In the genomic region with DNA sequence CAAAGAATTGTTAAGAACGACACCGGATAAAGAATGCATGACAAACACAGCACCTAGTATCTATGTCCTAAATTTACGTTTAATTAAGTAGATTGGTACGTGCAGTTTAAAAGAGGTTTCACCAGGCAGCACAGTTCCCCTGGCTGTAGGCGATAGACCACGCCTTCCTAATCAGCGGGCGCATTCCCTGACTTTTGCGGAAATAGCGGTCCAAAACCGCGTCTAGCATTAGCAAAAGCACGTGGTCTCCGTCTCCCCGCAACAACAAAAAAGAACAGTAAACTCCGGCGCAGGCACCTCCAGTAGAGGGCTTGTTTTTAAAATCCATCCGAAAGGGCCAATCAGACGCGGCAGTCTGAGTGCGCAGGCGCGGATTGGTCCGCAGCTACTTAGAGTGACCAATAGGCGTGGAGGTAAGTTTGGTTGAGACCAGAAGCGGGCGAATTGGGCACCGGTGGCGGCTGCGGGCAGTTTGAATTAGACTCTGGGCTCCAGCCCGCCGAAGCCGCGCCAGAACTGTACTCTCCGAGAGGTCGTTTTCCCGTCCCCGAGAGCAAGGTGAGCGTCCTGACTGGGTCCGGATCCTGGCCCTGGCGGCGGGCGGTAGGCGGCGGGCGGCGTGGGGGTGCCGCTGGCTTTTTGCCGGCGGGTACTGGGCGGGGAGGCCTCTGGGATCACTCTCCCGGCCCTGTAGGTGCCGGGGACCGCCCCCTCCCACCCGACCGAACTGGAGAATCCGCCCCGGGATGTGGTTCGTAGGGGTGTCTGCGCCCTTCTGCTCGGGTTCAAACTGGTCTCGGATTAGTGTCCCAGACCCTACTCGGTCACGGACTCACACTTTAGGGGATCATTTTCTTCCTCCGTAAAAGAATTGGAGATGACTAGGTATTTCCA, we compare ENCODE assay signal across 1 cellular context.
TF ChIP-seq lines count a peak whose summit lies in the region.

A gene with protein sequence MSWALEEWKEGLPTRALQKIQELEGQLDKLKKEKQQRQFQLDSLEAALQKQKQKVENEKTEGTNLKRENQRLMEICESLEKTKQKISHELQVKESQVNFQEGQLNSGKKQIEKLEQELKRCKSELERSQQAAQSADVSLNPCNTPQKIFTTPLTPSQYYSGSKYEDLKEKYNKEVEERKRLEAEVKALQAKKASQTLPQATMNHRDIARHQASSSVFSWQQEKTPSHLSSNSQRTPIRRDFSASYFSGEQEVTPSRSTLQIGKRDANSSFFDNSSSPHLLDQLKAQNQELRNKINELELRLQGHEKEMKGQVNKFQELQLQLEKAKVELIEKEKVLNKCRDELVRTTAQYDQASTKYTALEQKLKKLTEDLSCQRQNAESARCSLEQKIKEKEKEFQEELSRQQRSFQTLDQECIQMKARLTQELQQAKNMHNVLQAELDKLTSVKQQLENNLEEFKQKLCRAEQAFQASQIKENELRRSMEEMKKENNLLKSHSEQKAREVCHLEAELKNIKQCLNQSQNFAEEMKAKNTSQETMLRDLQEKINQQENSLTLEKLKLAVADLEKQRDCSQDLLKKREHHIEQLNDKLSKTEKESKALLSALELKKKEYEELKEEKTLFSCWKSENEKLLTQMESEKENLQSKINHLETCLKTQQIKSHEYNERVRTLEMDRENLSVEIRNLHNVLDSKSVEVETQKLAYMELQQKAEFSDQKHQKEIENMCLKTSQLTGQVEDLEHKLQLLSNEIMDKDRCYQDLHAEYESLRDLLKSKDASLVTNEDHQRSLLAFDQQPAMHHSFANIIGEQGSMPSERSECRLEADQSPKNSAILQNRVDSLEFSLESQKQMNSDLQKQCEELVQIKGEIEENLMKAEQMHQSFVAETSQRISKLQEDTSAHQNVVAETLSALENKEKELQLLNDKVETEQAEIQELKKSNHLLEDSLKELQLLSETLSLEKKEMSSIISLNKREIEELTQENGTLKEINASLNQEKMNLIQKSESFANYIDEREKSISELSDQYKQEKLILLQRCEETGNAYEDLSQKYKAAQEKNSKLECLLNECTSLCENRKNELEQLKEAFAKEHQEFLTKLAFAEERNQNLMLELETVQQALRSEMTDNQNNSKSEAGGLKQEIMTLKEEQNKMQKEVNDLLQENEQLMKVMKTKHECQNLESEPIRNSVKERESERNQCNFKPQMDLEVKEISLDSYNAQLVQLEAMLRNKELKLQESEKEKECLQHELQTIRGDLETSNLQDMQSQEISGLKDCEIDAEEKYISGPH (N-terminal part only) (plus strand): TSS at position 432 of the 894 bp plus-strand sequence. CDS start 10,560 bp downstream, outside the sequence.

TF ChIP-seq in HepG2, 621 proteins besides CTCF, POLR2A, EP300 and RAD21 (continued from another document and continues in another):
- no peak for TF ChIP-seq STAT6 (CRISPR knock-in tag; IDR thresholded peaks at IDR 0.05; ENCODE audit: borderline replicate concordance)
- no peak for TF ChIP-seq ZSCAN30 (CRISPR knock-in tag; IDR thresholded peaks at IDR 0.05)
- peak; percentile 53; the same call in 1 of the 2 replicates for TF ChIP-seq YEATS2 (CRISPR knock-in tag; IDR thresholded peaks at IDR 0.05; ENCODE audit: borderline replicate concordance)
- no peak for TF ChIP-seq AKNA (CRISPR knock-in tag; IDR thresholded peaks at IDR 0.05; ENCODE audit: borderline replicate concordance)
- TF ChIP-seq SP2 (CRISPR knock-in tag; IDR thresholded peaks at IDR 0.05), result peak; percentile 76
- TF ChIP-seq, protein P1, sequence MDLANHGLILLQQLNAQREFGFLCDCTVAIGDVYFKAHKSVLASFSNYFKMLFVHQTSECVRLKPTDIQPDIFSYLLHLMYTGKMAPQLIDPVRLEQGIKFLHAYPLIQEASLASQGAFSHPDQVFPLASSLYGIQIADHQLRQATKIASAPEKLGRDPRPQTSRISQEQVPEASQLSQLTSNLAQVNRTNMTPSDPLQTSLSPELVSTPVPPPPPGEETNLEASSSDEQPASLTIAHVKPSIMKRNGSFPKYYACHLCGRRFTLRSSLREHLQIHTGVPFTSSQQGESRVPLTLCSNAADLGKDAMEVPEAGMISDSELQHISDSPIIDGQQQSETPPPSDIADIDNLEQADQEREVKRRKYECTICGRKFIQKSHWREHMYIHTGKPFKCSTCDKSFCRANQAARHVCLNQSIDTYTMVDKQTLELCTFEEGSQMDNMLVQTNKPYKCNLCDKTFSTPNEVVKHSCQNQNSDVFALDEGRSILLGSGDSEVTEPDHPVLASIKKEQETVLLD (CRISPR knock-in tag; IDR thresholded peaks at IDR 0.05; ENCODE audit: low read depth), result peak; percentile 90
- peak; percentile 58 for TF ChIP-seq RBM39 (IDR thresholded peaks at IDR 0.05; ENCODE audit: low read depth, low read length, poor library complexity, severe bottlenecking)
- TF ChIP-seq CBFB (CRISPR knock-in tag; IDR thresholded peaks at IDR 0.05), result no peak
- TF ChIP-seq PHF21A (CRISPR knock-in tag; IDR thresholded peaks at IDR 0.05), result peak; percentile 92
- TF ChIP-seq POLR2AphosphoS5 (IDR thresholded peaks at IDR 0.05; ENCODE audit: low read depth, low read length), result peak; percentile 55
- no peak for TF ChIP-seq TCF7 (IDR thresholded peaks at IDR 0.05; ENCODE audit: low read depth)
- peak; percentile 86; the same call in 1 of the 2 replicates for TF ChIP-seq ZNF431 (CRISPR knock-in tag; IDR thresholded peaks at IDR 0.05; ENCODE audit: borderline replicate concordance, low read depth)
- TF ChIP-seq IKZF1 (IDR thresholded peaks at IDR 0.05), result no peak
- peak; percentile 94 for TF ChIP-seq IRX3 (CRISPR knock-in tag; IDR thresholded peaks at IDR 0.05; ENCODE audit: borderline replicate concordance, low read depth)
- no peak for TF ChIP-seq CREBL2 (CRISPR knock-in tag; IDR thresholded peaks at IDR 0.05; ENCODE audit: borderline replicate concordance)
- no peak for TF ChIP-seq ZNF329 (CRISPR knock-in tag; IDR thresholded peaks at IDR 0.05; ENCODE audit: low read depth)
- TF ChIP-seq ZNF564 (CRISPR knock-in tag; IDR thresholded peaks at IDR 0.05), result peak; percentile 88; the same call in 1 of the 2 replicates
- TF ChIP-seq ZNF333 (CRISPR knock-in tag; IDR thresholded peaks at IDR 0.05; ENCODE audit: borderline replicate concordance), result no peak
- TF ChIP-seq, protein P2, sequence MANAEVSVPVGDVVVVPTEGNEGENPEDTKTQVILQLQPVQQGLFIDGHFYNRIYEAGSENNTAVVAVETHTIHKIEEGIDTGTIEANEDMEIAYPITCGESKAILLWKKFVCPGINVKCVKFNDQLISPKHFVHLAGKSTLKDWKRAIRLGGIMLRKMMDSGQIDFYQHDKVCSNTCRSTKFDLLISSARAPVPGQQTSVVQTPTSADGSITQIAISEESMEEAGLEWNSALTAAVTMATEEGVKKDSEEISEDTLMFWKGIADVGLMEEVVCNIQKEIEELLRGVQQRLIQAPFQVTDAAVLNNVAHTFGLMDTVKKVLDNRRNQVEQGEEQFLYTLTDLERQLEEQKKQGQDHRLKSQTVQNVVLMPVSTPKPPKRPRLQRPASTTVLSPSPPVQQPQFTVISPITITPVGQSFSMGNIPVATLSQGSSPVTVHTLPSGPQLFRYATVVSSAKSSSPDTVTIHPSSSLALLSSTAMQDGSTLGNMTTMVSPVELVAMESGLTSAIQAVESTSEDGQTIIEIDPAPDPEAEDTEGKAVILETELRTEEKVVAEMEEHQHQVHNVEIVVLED (CRISPR knock-in tag; IDR thresholded peaks at IDR 0.05; ENCODE audit: borderline replicate concordance), result peak; percentile 63; the same call in 1 of the 2 replicates
- TF ChIP-seq HINFP (CRISPR knock-in tag; IDR thresholded peaks at IDR 0.05; ENCODE audit: low read depth), result no peak
- TF ChIP-seq ZNF138 (CRISPR knock-in tag; IDR thresholded peaks at IDR 0.05; ENCODE audit: low read depth), result no peak
- TF ChIP-seq, protein P3, sequence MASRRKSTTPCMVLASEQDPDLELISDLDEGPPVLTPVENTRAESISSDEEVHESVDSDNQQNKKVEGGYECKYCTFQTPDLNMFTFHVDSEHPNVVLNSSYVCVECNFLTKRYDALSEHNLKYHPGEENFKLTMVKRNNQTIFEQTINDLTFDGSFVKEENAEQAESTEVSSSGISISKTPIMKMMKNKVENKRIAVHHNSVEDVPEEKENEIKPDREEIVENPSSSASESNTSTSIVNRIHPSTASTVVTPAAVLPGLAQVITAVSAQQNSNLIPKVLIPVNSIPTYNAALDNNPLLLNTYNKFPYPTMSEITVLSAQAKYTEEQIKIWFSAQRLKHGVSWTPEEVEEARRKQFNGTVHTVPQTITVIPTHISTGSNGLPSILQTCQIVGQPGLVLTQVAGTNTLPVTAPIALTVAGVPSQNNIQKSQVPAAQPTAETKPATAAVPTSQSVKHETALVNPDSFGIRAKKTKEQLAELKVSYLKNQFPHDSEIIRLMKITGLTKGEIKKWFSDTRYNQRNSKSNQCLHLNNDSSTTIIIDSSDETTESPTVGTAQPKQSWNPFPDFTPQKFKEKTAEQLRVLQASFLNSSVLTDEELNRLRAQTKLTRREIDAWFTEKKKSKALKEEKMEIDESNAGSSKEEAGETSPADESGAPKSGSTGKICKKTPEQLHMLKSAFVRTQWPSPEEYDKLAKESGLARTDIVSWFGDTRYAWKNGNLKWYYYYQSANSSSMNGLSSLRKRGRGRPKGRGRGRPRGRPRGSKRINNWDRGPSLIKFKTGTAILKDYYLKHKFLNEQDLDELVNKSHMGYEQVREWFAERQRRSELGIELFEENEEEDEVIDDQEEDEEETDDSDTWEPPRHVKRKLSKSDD (CRISPR knock-in tag; IDR thresholded peaks at IDR 0.05; ENCODE audit: low read depth), result peak; percentile 54; the same call in 1 of the 2 replicates
- no peak for TF ChIP-seq ZNF101 (CRISPR knock-in tag; IDR thresholded peaks at IDR 0.05; ENCODE audit: borderline replicate concordance, low read depth)
- peak; percentile 97 for TF ChIP-seq SIN3B (IDR thresholded peaks at IDR 0.05; ENCODE audit: low read length)
- TF ChIP-seq, protein P4, sequence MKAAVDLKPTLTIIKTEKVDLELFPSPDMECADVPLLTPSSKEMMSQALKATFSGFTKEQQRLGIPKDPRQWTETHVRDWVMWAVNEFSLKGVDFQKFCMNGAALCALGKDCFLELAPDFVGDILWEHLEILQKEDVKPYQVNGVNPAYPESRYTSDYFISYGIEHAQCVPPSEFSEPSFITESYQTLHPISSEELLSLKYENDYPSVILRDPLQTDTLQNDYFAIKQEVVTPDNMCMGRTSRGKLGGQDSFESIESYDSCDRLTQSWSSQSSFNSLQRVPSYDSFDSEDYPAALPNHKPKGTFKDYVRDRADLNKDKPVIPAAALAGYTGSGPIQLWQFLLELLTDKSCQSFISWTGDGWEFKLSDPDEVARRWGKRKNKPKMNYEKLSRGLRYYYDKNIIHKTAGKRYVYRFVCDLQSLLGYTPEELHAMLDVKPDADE (CRISPR knock-in tag; IDR thresholded peaks at IDR 0.05), result no peak
- no peak for TF ChIP-seq RFX5 (IDR thresholded peaks at IDR 0.05; ENCODE audit: low read depth, low read length)
- TF ChIP-seq KDM5A (IDR thresholded peaks at IDR 0.05; ENCODE audit: borderline replicate concordance, low read length), result peak; percentile 73; the same call in 1 of the 2 replicates
